In genomic region chr5:172234031-172234430, GRCh38 we compare ENCODE assay signal across 26 cellular contexts. TPM values are rescaled to one million over a fixed set of nuclear protein-coding genes. Genes with fewer than 3 reads are reported as not detected.
"Had no signal": no experiment of that assay in that cellular context is flagged by ENCODE, and none has a peak within 500 bp of the region (broad histone marks: within the 10 kb centered on the region; RNA-seq: fewer than 3 reads in every experiment).

No MANE protein-coding gene starts in this region.

- DNase-seq: activated CD4-positive, alpha-beta T cell treated with anti-CD3 and anti-CD28 coated beads for 48 hours; activated CD4-positive, CD25-positive, alpha-beta regulatory T cell treated with anti-CD3 and anti-CD28 coated beads, Interleukin-2, amount 50 U/mL, for 72 hours; activated CD8-positive, alpha-beta memory T cell treated with anti-CD3 and anti-CD28 coated beads, Interleukin-2, amount 10 ng/mL, durations not matched to agents 7 days and 5 days; activated effector memory CD4-positive, alpha-beta T cell treated with Interleukin-2 at 50 U/mL for 16 hours; activated naive CD4-positive, alpha-beta T cell; activated naive CD8-positive, alpha-beta T cell treated with anti-CD3 and anti-CD28 coated beads, Interleukin-2, amount 50 U/mL, for 24 hours; activated T-cell treated with anti-CD3 and anti-CD28 coated beads, Interleukin-2, amount 50 U/mL, for 24 hours; amniotic stem cell; body of pancreas; central memory CD4-positive, alpha-beta T cell; MM.1S; NCI-H1105; NCI-H1436; NCI-H1694 treated with DMSO at 0.1 percent for 48 hours; NCI-H2081; NCI-H446; NCI-H524; PC-3; SHP77 treated with DMSO at 0.1 percent for 48 hours had no signal

- H3K9me3 Mint-ChIP-seq: activated naive CD4-positive, alpha-beta T cell treated with anti-CD3 and anti-CD28 coated beads, Interleukin-2, amount 50 U/mL, for 72 hours; activated naive CD8-positive, alpha-beta T cell treated with anti-CD3 and anti-CD28 coated beads, Interleukin-2, amount 50 U/mL, for 24 hours; activated T-cell treated with anti-CD3 and anti-CD28 coated beads, Interleukin-2, amount 50 U/mL, for 24 hours; activated T-helper 1 cell treated with anti-CD3 and anti-CD28 coated beads, Interleukin-12 subunit alpha, Interleukin-12 subunit beta, Interleukin-2, Interleukin-4 antibody, amounts not matched to agents 30 ng/mL and 10 ng/mL and 1 ng/mL, durations not matched to agents 14 hours and 24 hours and 36 hours; T-helper 1 cell treated with Interleukin-12 subunit alpha and Interleukin-12 subunit beta and Interleukin-4 antibody, amounts not matched to agents 30 μg/mL and 1 μg/mL, for 36 hours had no signal

- H3K4me3 Mint-ChIP-seq: activated CD8-positive, alpha-beta memory T cell treated with anti-CD3 and anti-CD28 coated beads, Interleukin-2, amount 10 ng/mL, durations not matched to agents 7 days and 5 days; activated naive CD8-positive, alpha-beta T cell treated with anti-CD3 and anti-CD28 coated beads, Interleukin-2, amount 50 U/mL, for 24 hours; activated T-cell treated with anti-CD3 and anti-CD28 coated beads, Interleukin-2, amount 50 U/mL, for 24 hours; activated T-helper 1 cell treated with anti-CD3 and anti-CD28 coated beads, Interleukin-12 subunit alpha, Interleukin-12 subunit beta, Interleukin-2, Interleukin-4 antibody, amounts not matched to agents 30 ng/mL and 10 ng/mL and 1 ng/mL, durations not matched to agents 14 hours and 24 hours and 36 hours; T-helper 1 cell treated with Interleukin-12 subunit alpha and Interleukin-12 subunit beta and Interleukin-4 antibody, amounts not matched to agents 30 μg/mL and 1 μg/mL, for 36 hours had no signal

- H3K4me3 ChIP-seq: ascending aorta, body of pancreas had no signal

- H3K27ac Mint-ChIP-seq: activated CD8-positive, alpha-beta memory T cell treated with anti-CD3 and anti-CD28 coated beads, Interleukin-2, amount 10 ng/mL, durations not matched to agents 7 days and 5 days; activated naive CD4-positive, alpha-beta T cell treated with anti-CD3 and anti-CD28 coated beads, Interleukin-2, amount 50 U/mL, for 72 hours; activated naive CD8-positive, alpha-beta T cell treated with anti-CD3 and anti-CD28 coated beads, Interleukin-2, amount 50 U/mL, for 24 hours; activated T-helper 1 cell treated with anti-CD3 and anti-CD28 coated beads, Interleukin-12 subunit alpha, Interleukin-12 subunit beta, Interleukin-2, Interleukin-4 antibody, amounts not matched to agents 30 ng/mL and 10 ng/mL and 1 ng/mL, durations not matched to agents 14 hours and 24 hours and 36 hours; T-helper 1 cell treated with Interleukin-12 subunit alpha and Interleukin-12 subunit beta and Interleukin-4 antibody, amounts not matched to agents 30 μg/mL and 1 μg/mL, for 36 hours had no signal

- FAIRE-seq: bronchial epithelial cell, RCC 7860 had no signal

- ATAC-seq: activated CD8-positive, alpha-beta memory T cell treated with anti-CD3 and anti-CD28 coated beads, Interleukin-2, amount 10 ng/mL, durations not matched to agents 7 days and 5 days; activated naive CD8-positive, alpha-beta T cell treated with anti-CD3 and anti-CD28 coated beads, Interleukin-2, amount 50 U/mL, for 24 hours; body of pancreas; PC-3 had no signal

- H3K9me3 ChIP-seq: ascending aorta, body of pancreas had no signal

- H3K27ac ChIP-seq: ascending aorta had no signal

- H3K4me1 ChIP-seq: ascending aorta had no signal

- H3K27me3 Mint-ChIP-seq: activated CD8-positive, alpha-beta memory T cell treated with anti-CD3 and anti-CD28 coated beads, Interleukin-2, amount 10 ng/mL, durations not matched to agents 7 days and 5 days; activated naive CD8-positive, alpha-beta T cell treated with anti-CD3 and anti-CD28 coated beads, Interleukin-2, amount 50 U/mL, for 24 hours; activated T-cell treated with anti-CD3 and anti-CD28 coated beads, Interleukin-2, amount 50 U/mL, for 24 hours had no signal

- H3K27me3 ChIP-seq: ascending aorta, body of pancreas had no signal

RNA-seq across cellular contexts. Expression of gene EFCAB9, which starts 40.1 kb away (rescaled TPM):
- total RNA-seq: activated CD8-positive, alpha-beta memory T cell treated with anti-CD3 and anti-CD28 coated beads, Interleukin-2, amount 10 ng/mL, durations not matched to agents 7 days and 5 days; activated naive CD4-positive, alpha-beta T cell treated with anti-CD3 and anti-CD28 coated beads, Interleukin-2, amount 50 U/mL, for 72 hours; activated T-helper 1 cell treated with anti-CD3 and anti-CD28 coated beads, Interleukin-12 subunit alpha, Interleukin-12 subunit beta, Interleukin-2, Interleukin-4 antibody, amounts not matched to agents 30 ng/mL and 10 ng/mL and 1 ng/mL, durations not matched to agents 14 hours and 24 hours and 36 hours; ascending aorta; body of pancreas; bronchial epithelial cell; PC-3; SK-MEL-5 had no signal
